21 cellular contexts compared by ENCODE assay signal in genomic region chr15:100598655-100599054, GRCh38. TPM values are rescaled to one million over a fixed set of nuclear protein-coding genes. Genes with fewer than 3 reads are reported as not detected.
DNase-seq lines count a peak whose midpoint lies in the region; ATAC-seq lines count a peak whose summit lies in the region.
"Had no signal": no experiment of that assay in that cellular context is flagged by ENCODE, and none has a peak within 500 bp of the region (broad histone marks: within the 10 kb centered on the region; RNA-seq: fewer than 3 reads in every experiment).

No MANE protein-coding gene starts in this region.

- ATAC-seq in T-helper 17 cell (no peak), HG03342 (IDR thresholded peaks at IDR 0.05; ENCODE audit: unreplicated experiment) (no peak), GM21786 (IDR thresholded peaks at IDR 0.05; ENCODE audit: unreplicated experiment) (no peak)
- ATAC-seq: activated T-helper 17 cell treated with anti-CD3 and anti-CD28 coated beads, Interleukin-2, amount 50 U/mL, for 72 hours; body of pancreas; HepG2; left cardiac atrium; PC-3; psoas muscle; Right ventricle myocardium inferior had no signal

- peak overlapping the region; percentile 64 for H3K4me3 Mint-ChIP-seq in activated naive CD4-positive, alpha-beta T cell treated with anti-CD3 and anti-CD28 coated beads, Interleukin-2, amount 10 ng/mL, durations not matched to agents 7 days and 5 days
- peak overlapping the region; percentile 88 for H3K4me3 Mint-ChIP-seq in T-helper 17 cell
- H3K4me3 Mint-ChIP-seq in immature natural killer cell: no peak overlapping the region
- H3K4me3 Mint-ChIP-seq: activated B cell treated with CpG ODN at 0.5 μM for 24 hours; activated T-helper 17 cell treated with anti-CD3 and anti-CD28 coated beads, Interleukin-2, amount 50 U/mL, for 72 hours had no signal

- CTCF ChIA-PET in activated naive CD4-positive, alpha-beta T cell treated with anti-CD3 and anti-CD28 coated beads, Interleukin-2, amount 10 ng/mL, durations not matched to agents 7 days and 5 days (lab: Charles Lee): interaction anchor here (1.3 to 1.7 kb wide), 2 partner anchors 25 to 248 kb away, joined by 5 to 7 read pairs; no protein-coding TSS in a partner anchor

- intact Hi-C loops in posterior cingulate gyrus (cut with DNase I): no loop called here

- H3K9me3 ChIP-seq in T-helper 17 cell (ENCODE audit: control insufficient read depth, low read length, poor library complexity, severe bottlenecking): no peaks in the 10 kb centered on the region
- H3K9me3 ChIP-seq: body of pancreas, psoas muscle, suprapubic skin had no signal

- H3K27ac Mint-ChIP-seq in activated naive CD4-positive, alpha-beta T cell treated with anti-CD3 and anti-CD28 coated beads, Interleukin-2, amount 10 ng/mL, durations not matched to agents 7 days and 5 days: peak overlapping the region; percentile 99
- H3K27ac Mint-ChIP-seq in T-helper 17 cell (no peak overlapping the region), immature natural killer cell (peak overlapping the region in 4 of 6 donors; percentile 12 to 76 (median 44))
- H3K27ac Mint-ChIP-seq: activated B cell treated with CpG ODN at 0.5 μM for 24 hours; activated T-helper 17 cell treated with anti-CD3 and anti-CD28 coated beads, Interleukin-2, amount 50 U/mL, for 72 hours had no signal

- DNase-seq in activated naive CD4-positive, alpha-beta T cell treated with anti-CD3 and anti-CD28 coated beads, Interleukin-2, amount 10 ng/mL, durations not matched to agents 7 days and 5 days: no peak
- no peak for DNase-seq in activated naive CD4-positive, alpha-beta T cell treated with Interleukin-2 at 50 U/mL for 16 hours
- DNase-seq in T-helper 17 cell (no peak), immature natural killer cell (no peak), posterior cingulate gyrus (no peak)
- DNase-seq: activated B cell treated with CpG ODN at 0.5 μM for 24 hours, body of pancreas, C1 segment of cervical spinal cord, cerebellar nuclear complex, DMS 273 treated with DMSO at 0.1 percent for 48 hours, left cardiac atrium, NCI-H1105 treated with DMSO at 0.1 percent for 48 hours, NCI-H2029 treated with DMSO at 0.1 percent for 48 hours, PC-3, psoas muscle had no signal

- peaks cover 49% of the 10 kb centered on the region for H3K36me3 Mint-ChIP-seq in activated naive CD4-positive, alpha-beta T cell treated with anti-CD3 and anti-CD28 coated beads, Interleukin-2, amount 10 ng/mL, durations not matched to agents 7 days and 5 days
- H3K36me3 Mint-ChIP-seq in T-helper 17 cell (ENCODE audit: low read depth) (no peaks in the 10 kb centered on the region), immature natural killer cell (no peaks in the 10 kb centered on the region)

- peaks cover 68% of the 10 kb centered on the region for H3K4me1 Mint-ChIP-seq in activated naive CD4-positive, alpha-beta T cell treated with anti-CD3 and anti-CD28 coated beads, Interleukin-2, amount 10 ng/mL, durations not matched to agents 7 days and 5 days
- peaks cover 43% of the 10 kb centered on the region for H3K4me1 Mint-ChIP-seq in T-helper 17 cell
- H3K4me1 Mint-ChIP-seq in immature natural killer cell: peaks cover 44 to 55% of the 10 kb centered on the region in 2 donors

- no peaks in the 10 kb centered on the region for H3K9me3 Mint-ChIP-seq in activated naive CD4-positive, alpha-beta T cell treated with anti-CD3 and anti-CD28 coated beads, Interleukin-2, amount 10 ng/mL, durations not matched to agents 7 days and 5 days
- no peaks in the 10 kb centered on the region for H3K9me3 Mint-ChIP-seq in immature natural killer cell
- H3K9me3 Mint-ChIP-seq: activated B cell treated with CpG ODN at 0.5 μM for 24 hours; activated T-helper 17 cell treated with anti-CD3 and anti-CD28 coated beads, Interleukin-2, amount 50 U/mL, for 72 hours had no signal

- no peaks in the 10 kb centered on the region for H3K27me3 Mint-ChIP-seq in activated naive CD4-positive, alpha-beta T cell treated with anti-CD3 and anti-CD28 coated beads, Interleukin-2, amount 10 ng/mL, durations not matched to agents 7 days and 5 days
- no peaks in the 10 kb centered on the region for H3K27me3 Mint-ChIP-seq in T-helper 17 cell
- peaks cover 0 to 1% (median 0%) of the 10 kb centered on the region in 3 donors for H3K27me3 Mint-ChIP-seq in immature natural killer cell (ENCODE audit: low read depth in 3 of 3)
- H3K27me3 Mint-ChIP-seq: activated B cell treated with CpG ODN at 0.5 μM for 24 hours; activated T-helper 17 cell treated with anti-CD3 and anti-CD28 coated beads, Interleukin-2, amount 50 U/mL, for 72 hours had no signal

RNA-seq across cellular contexts. Expression of gene LINS1, which starts 3.3 kb away (rescaled TPM):
- total RNA-seq in T-helper 17 cell: 10 to 100 TPM; 50.0 to 53.5 TPM
- 10 to 100 TPM; 22.7 to 28.8 (median 27.9) TPM for polyA plus RNA-seq in immature natural killer cell

RNA-seq across cellular contexts. Expression of gene ASB7, which starts 3.7 kb away (rescaled TPM):
- total RNA-seq in T-helper 17 cell: 10 to 100 TPM; 13.0 to 17.9 TPM
- polyA plus RNA-seq in immature natural killer cell: 1 to 10 TPM; 8.2 to 9.9 (median 8.8) TPM

Comparison
In these comparisons a context has a peak if more than half of its experiments do, and no peak if none do; other contexts are left out.
1. H3K4me3 Mint-ChIP-seq: peak in activated naive CD4-positive, alpha-beta T cell treated with anti-CD3 and anti-CD28 coated beads, Interleukin-2, amount 10 ng/mL, durations not matched to agents 7 days and 5 days (single experiment) and T-helper 17 cell (single experiment); none in immature natural killer cell (0 of 5).